In the genomic region with DNA sequence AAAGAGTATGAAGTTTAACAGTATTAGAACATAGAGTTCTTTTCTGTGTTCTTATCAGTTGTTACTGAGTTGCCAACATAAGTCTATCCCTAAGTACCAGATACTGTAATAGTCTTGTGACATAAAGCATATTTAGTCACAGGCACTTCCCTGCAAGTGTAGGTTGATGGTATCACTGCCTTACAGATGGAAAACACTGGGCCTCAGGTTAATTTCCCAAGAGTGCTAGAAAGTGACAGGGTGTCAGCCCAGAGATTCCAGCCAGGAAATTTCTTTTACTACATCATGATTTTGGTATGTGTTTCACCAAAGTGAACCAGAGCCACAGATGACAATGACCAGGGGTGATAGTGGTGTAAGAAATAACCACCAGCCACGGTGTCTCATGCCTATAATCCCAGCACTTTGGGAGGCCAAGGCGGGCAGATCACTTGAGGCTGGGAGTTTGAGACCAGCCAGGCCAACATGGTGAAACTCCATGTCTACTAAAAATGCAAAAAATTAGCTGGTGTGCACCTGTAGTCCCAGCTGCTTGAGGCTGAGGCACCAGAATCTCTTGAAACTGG, we compare ENCODE assay signal across 18 cellular contexts. TPM values are rescaled to one million over a fixed set of nuclear protein-coding genes. Genes with fewer than 3 reads are reported as not detected.
DNase-seq lines count a peak whose midpoint lies in the region; ATAC-seq and TF ChIP-seq lines count a peak whose summit lies in the region.
"Had no signal": no experiment of that assay in that cellular context is flagged by ENCODE, and none has a peak within 500 bp of the region (broad histone marks: within the 10 kb centered on the region; RNA-seq: fewer than 3 reads in every experiment).

No MANE protein-coding gene starts in this region.

- POLR2A ChIA-PET in MCF 10A (lab: Yijun Ruan, JAX), result interaction anchor here (0.6 to 1.8 kb wide), 7 partner anchors 10 to 890 kb away, joined by 3 to 5 read pairs (median 3); no protein-coding TSS in a partner anchor

- H3K27me3 Mint-ChIP-seq in stimulated activated naive CD8-positive, alpha-beta T cell treated with anti-CD3 and anti-CD28 coated beads, Interleukin-15, Interleukin-2, amounts not matched to agents 100 ng/mL and 50 ng/mL, for 24 hours, result no peaks in the 10 kb centered on the region
- H3K27me3 Mint-ChIP-seq in stimulated activated naive CD8-positive, alpha-beta T cell treated with anti-CD3 and anti-CD28 coated beads, Interleukin-15, amount 100 ng/mL, for 72 hours, result no peaks in the 10 kb centered on the region
- H3K27me3 Mint-ChIP-seq in MCF 10A (ENCODE audit: insufficient read depth, unreplicated experiment), result no peaks in the 10 kb centered on the region

- no peaks in the 10 kb centered on the region for H3K9me3 Mint-ChIP-seq in stimulated activated naive CD8-positive, alpha-beta T cell treated with anti-CD3 and anti-CD28 coated beads, Interleukin-15, Interleukin-2, amounts not matched to agents 100 ng/mL and 50 ng/mL, for 24 hours
- no peaks in the 10 kb centered on the region for H3K9me3 Mint-ChIP-seq in stimulated activated naive CD8-positive, alpha-beta T cell treated with anti-CD3 and anti-CD28 coated beads, Interleukin-15, amount 100 ng/mL, for 72 hours
- H3K9me3 Mint-ChIP-seq in MCF 10A (ENCODE audit: unreplicated experiment), result no peaks in the 10 kb centered on the region

- ATAC-seq in stimulated activated naive CD8-positive, alpha-beta T cell treated with anti-CD3 and anti-CD28 coated beads, Interleukin-15, amount 100 ng/mL, for 72 hours, result no peak
- no peak for ATAC-seq in GM21367 (IDR thresholded peaks at IDR 0.05; ENCODE audit: unreplicated experiment)

- peaks cover 46% of the 10 kb centered on the region for H3K36me3 Mint-ChIP-seq in stimulated activated naive CD8-positive, alpha-beta T cell treated with anti-CD3 and anti-CD28 coated beads, Interleukin-15, Interleukin-2, amounts not matched to agents 100 ng/mL and 50 ng/mL, for 24 hours (ENCODE audit: low read depth)
- H3K36me3 Mint-ChIP-seq in MCF 10A (ENCODE audit: insufficient read depth, unreplicated experiment), result peaks cover 31% of the 10 kb centered on the region

- peak overlapping the region; percentile 51 for H3K27ac Mint-ChIP-seq in stimulated activated naive CD8-positive, alpha-beta T cell treated with anti-CD3 and anti-CD28 coated beads, Interleukin-15, Interleukin-2, amounts not matched to agents 100 ng/mL and 50 ng/mL, for 24 hours
- H3K27ac Mint-ChIP-seq in stimulated activated naive CD8-positive, alpha-beta T cell treated with anti-CD3 and anti-CD28 coated beads, Interleukin-15, amount 100 ng/mL, for 72 hours, result no peak overlapping the region
- no peak overlapping the region for H3K27ac Mint-ChIP-seq in MCF 10A (ENCODE audit: low read depth, unreplicated experiment)

- intact Hi-C loops in MCF 10A (cut with micrococcal nuclease), result loop anchor here (10.0 kb wide), 4 partner anchors 648 to 908 kb away; partner anchors contain the start of gene RPSA

- CTCF ChIA-PET in MCF 10A (lab: Yijun Ruan, JAX), result interaction anchor here (0.6 to 18.1 kb wide), 3 partner anchors 8 to 161 kb away, joined by 3 to 452 read pairs (median 5); no protein-coding TSS in a partner anchor

- H3K4me1 Mint-ChIP-seq in stimulated activated naive CD8-positive, alpha-beta T cell treated with anti-CD3 and anti-CD28 coated beads, Interleukin-15, Interleukin-2, amounts not matched to agents 100 ng/mL and 50 ng/mL, for 24 hours (ENCODE audit: low read depth), result peaks cover 31% of the 10 kb centered on the region
- H3K4me1 Mint-ChIP-seq in stimulated activated naive CD8-positive, alpha-beta T cell treated with anti-CD3 and anti-CD28 coated beads, Interleukin-15, amount 100 ng/mL, for 72 hours, result peaks cover 17% of the 10 kb centered on the region
- peaks cover 6% of the 10 kb centered on the region for H3K4me1 Mint-ChIP-seq in MCF 10A (ENCODE audit: insufficient read depth, unreplicated experiment)

- BruUV-seq in MCF 10A (replicated peaks; lab: Mats Ljungman, UMichigan), result no TSS peak

- H3K4me3 ChIP-seq in cardiac fibroblast (replicated peaks in 1 of 2; ENCODE audit: low read depth in 2 of 2, low read length in 2 of 2), result no peak overlapping the region
- H3K4me3 ChIP-seq: MG63 had no signal

- no peak for TF ChIP-seq CTCF in cardiac fibroblast (IDR thresholded peaks at IDR 0.05; ENCODE audit: low read depth, low read length)
- TF ChIP-seq CTCF in MCF 10A (IDR thresholded peaks at IDR 0.05; ENCODE audit: unreplicated experiment), result no peak

- DNase-seq in stimulated activated naive CD8-positive, alpha-beta T cell treated with anti-CD3 and anti-CD28 coated beads, Interleukin-15, amount 100 ng/mL, for 72 hours, result no peak
- DNase-seq in cardiac fibroblast (ENCODE audit: low read depth in 2 of 2) (peak; percentile 32 to 54), iris pigment epithelial cell (ENCODE audit: low read depth) (peak; percentile 31), NCI-H1092 treated with DMSO at 0.1 percent for 48 hours (lab: John Stamatoyannopoulos, UW) (no peak), MCF 10A (ENCODE audit: unreplicated experiment) (no peak), cortex of kidney (lab: John Stamatoyannopoulos, UW) (no peak)
- DNase-seq: activated CD4-positive, alpha-beta T cell treated with anti-CD3 and anti-CD28 coated beads for 48 hours; activated gamma-delta T cell treated with Interleukin-2 at 50 U/mL for 16 hours; dermis blood vessel endothelial cell; DMS79 treated with DMSO at 0.1 percent for 48 hours; GOT3; left cardiac atrium; MG63; NCI-H2171 treated with DMSO at 0.1 percent for 48 hours; occipital lobe; T-helper 1 cell had no signal

- no peak overlapping the region for H3K4me3 Mint-ChIP-seq in stimulated activated naive CD8-positive, alpha-beta T cell treated with anti-CD3 and anti-CD28 coated beads, Interleukin-15, Interleukin-2, amounts not matched to agents 100 ng/mL and 50 ng/mL, for 24 hours
- no peak overlapping the region for H3K4me3 Mint-ChIP-seq in stimulated activated naive CD8-positive, alpha-beta T cell treated with anti-CD3 and anti-CD28 coated beads, Interleukin-15, amount 100 ng/mL, for 72 hours
- no peak overlapping the region for H3K4me3 Mint-ChIP-seq in MCF 10A (ENCODE audit: unreplicated experiment)

RNA-seq across cellular contexts. Expression of gene EIF1B, which starts 3.2 kb away (rescaled TPM):
- 69.3 and 87.2 TPM in 2 replicates for total RNA-seq in MCF 10A (2022)

Comparison
In these comparisons a context has a peak if more than half of its experiments do, and no peak if none do; other contexts are left out.
1. DNase-seq: peak in cardiac fibroblast (2 of 2) and iris pigment epithelial cell (single experiment); none in stimulated activated naive CD8-positive, alpha-beta T cell treated with anti-CD3 and anti-CD28 coated beads, Interleukin-15, amount 100 ng/mL, for 72 hours (0 of 2), NCI-H1092 treated with DMSO at 0.1 percent for 48 hours (single experiment), MCF 10A (single experiment) and cortex of kidney (single experiment).